In genomic region chr5:135329913-135330797, GRCh38 we compare ENCODE assay signal across 1 cellular context.
TF ChIP-seq lines count a peak whose summit lies in the region.

No MANE protein-coding gene starts in this region.

TF ChIP-seq in HepG2, 621 proteins besides CTCF, POLR2A, EP300 and RAD21 (continued from another document and continues in another):
- TF ChIP-seq LBX2 (CRISPR knock-in tag; IDR thresholded peaks at IDR 0.05; ENCODE audit: borderline replicate concordance) = no peak
- no peak for TF ChIP-seq ZNF318 (CRISPR knock-in tag; IDR thresholded peaks at IDR 0.05)
- TF ChIP-seq SUZ12 (IDR thresholded peaks at IDR 0.05; ENCODE audit: low read depth, low read length) = no peak
- TF ChIP-seq ZNF784 (CRISPR knock-in tag; IDR thresholded peaks at IDR 0.05; ENCODE audit: borderline replicate concordance) = no peak
- no peak for TF ChIP-seq ZNF441 (CRISPR knock-in tag; IDR thresholded peaks at IDR 0.05; ENCODE audit: borderline replicate concordance)
- TF ChIP-seq NFKBIZ (CRISPR knock-in tag; IDR thresholded peaks at IDR 0.05) = no peak
- TF ChIP-seq STAT5B (CRISPR knock-in tag; IDR thresholded peaks at IDR 0.05) = no peak
- TF ChIP-seq ZNF367 (CRISPR knock-in tag; IDR thresholded peaks at IDR 0.05; ENCODE audit: borderline replicate concordance) = no peak
- no peak for TF ChIP-seq ZNF770 (CRISPR knock-in tag; IDR thresholded peaks at IDR 0.05)
- TF ChIP-seq ZNF546 (CRISPR knock-in tag; conservative IDR thresholded peaks at IDR 0.05) = no peak
- TF ChIP-seq PHF20 (CRISPR knock-in tag; IDR thresholded peaks at IDR 0.05) = no peak
- TF ChIP-seq TCF7 (IDR thresholded peaks at IDR 0.05; ENCODE audit: low read depth) = no peak
- TF ChIP-seq ZNF407 (CRISPR knock-in tag; IDR thresholded peaks at IDR 0.05; ENCODE audit: not compliant biosample characterization) = no peak
- TF ChIP-seq ISL2 (CRISPR knock-in tag; IDR thresholded peaks at IDR 0.05) = no peak
- TF ChIP-seq RXRB (CRISPR knock-in tag; IDR thresholded peaks at IDR 0.05; ENCODE audit: borderline replicate concordance) = peak; percentile 12; the same call in 1 of the 2 replicates
- TF ChIP-seq ZSCAN9 (CRISPR knock-in tag; IDR thresholded peaks at IDR 0.05; ENCODE audit: borderline replicate concordance) = no peak
- no peak for TF ChIP-seq ZNF17 (CRISPR knock-in tag; IDR thresholded peaks at IDR 0.05)
- TF ChIP-seq SMYD3 (CRISPR knock-in tag; IDR thresholded peaks at IDR 0.05) = no peak
- no peak for TF ChIP-seq ZNF83 (CRISPR knock-in tag; IDR thresholded peaks at IDR 0.05; ENCODE audit: borderline replicate concordance)
- no peak for TF ChIP-seq SMARCE1 (IDR thresholded peaks at IDR 0.05; ENCODE audit: borderline replicate concordance)
- TF ChIP-seq NR2F6 (IDR thresholded peaks at IDR 0.05) = 0 out of 2 replicates have a peak, but pooled peaks have one; percentile 1
- TF ChIP-seq NR2F6 (CRISPR knock-in tag; IDR thresholded peaks at IDR 0.05) = no peak
- no peak for TF ChIP-seq KMT2B (CRISPR knock-in tag; IDR thresholded peaks at IDR 0.05)
- no peak for TF ChIP-seq ZNF800 (CRISPR knock-in tag; IDR thresholded peaks at IDR 0.05)
- 0 out of 2 replicates have a peak, but pooled peaks have one; percentile 6 for TF ChIP-seq KDM2A (CRISPR knock-in tag; IDR thresholded peaks at IDR 0.05; ENCODE audit: borderline replicate concordance, low read depth)
- TF ChIP-seq ZNF281 (CRISPR knock-in tag; IDR thresholded peaks at IDR 0.05; ENCODE audit: borderline replicate concordance) = no peak
- TF ChIP-seq E2F5 (CRISPR knock-in tag; conservative IDR thresholded peaks at IDR 0.05) = no peak
- TF ChIP-seq RFX5 (IDR thresholded peaks at IDR 0.05; ENCODE audit: low read depth, low read length) = no peak
- TF ChIP-seq SMAD3 (CRISPR knock-in tag; IDR thresholded peaks at IDR 0.05) = no peak
- no peak for TF ChIP-seq BCL6 (CRISPR knock-in tag; IDR thresholded peaks at IDR 0.05)
- TF ChIP-seq MZF1 (CRISPR knock-in tag; IDR thresholded peaks at IDR 0.05; ENCODE audit: borderline replicate concordance) = no peak
